Comparison of ENCODE assay signal across 7 cellular contexts in the genomic region with DNA sequence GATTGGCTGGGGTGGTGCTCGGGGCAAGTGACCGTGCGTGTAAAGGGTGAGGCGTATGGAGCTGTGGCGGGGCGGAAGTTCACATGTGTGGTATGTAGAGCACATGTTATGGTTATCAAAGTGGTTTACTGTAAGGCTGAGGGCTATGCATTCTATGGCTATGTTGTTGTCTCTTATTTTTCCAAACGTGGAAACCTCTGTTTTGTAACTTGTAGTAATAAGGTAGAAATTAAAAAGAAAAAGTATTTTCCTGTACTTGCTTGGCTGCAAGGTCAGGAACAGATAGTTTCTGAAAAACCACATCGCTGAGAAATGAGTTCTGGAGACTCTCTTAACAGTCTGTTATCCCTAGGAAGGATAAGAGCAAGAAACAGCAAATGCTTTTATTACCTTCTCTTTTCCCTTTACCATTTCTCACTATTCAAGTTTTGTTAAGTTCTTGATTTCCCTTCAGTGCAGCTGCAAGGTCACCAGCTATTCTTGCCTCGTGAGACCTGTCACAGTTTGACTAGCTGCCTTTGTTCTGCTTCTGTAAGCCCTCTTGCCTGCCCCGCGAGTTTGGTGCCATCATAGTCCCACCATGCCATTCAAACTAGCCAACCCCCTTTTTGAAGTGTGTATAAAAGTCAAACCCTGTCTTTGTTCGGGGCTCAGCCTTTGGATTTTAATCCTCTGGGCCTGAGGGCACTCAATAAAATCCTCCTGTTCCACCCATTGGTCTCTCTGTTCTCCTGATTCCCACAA. TPM values are rescaled to one million over a fixed set of nuclear protein-coding genes. Genes with fewer than 3 reads are reported as not detected.
DNase-seq lines count a peak whose midpoint lies in the region; ATAC-seq and TF ChIP-seq lines count a peak whose summit lies in the region.

No MANE protein-coding gene starts in this region.

- WGBS in iPS DF 6.9 (ENCODE audit: insufficient coverage, insufficient read length), result no CpG with 5 or more reads among the region's 12 CpGs

- peak overlapping the region; percentile 17; the same call in 1 of the 2 replicates for H3K4me3 ChIP-seq in GM08714 (ENCODE audit: low read length)
- H3K4me3 ChIP-seq in ascending aorta, result peak overlapping the region; percentile 61 to 66
- H3K4me3 ChIP-seq in iPS DF 6.9 (ENCODE audit: low read length), result peak overlapping the region; percentile 21; the same call in 1 of the 2 replicates
- peak overlapping the region in 6 of 7 experiments; percentile 23 to 55 (median 44) for H3K4me3 ChIP-seq in skin epidermis

- H3K27ac ChIP-seq in ascending aorta, result peak overlapping the region; percentile 92 to 94
- H3K27ac ChIP-seq in iPS DF 6.9 (ENCODE audit: low read length), result no peak overlapping the region
- H3K27ac ChIP-seq in skin epidermis, result peak overlapping the region; percentile 90 to 100 (median 100)

- H3K9me3 ChIP-seq in ascending aorta (peaks cover 0 to 12% of the 10 kb centered on the region in 2 donors), iPS DF 6.9 (ENCODE audit: control insufficient read depth, insufficient read depth, low read length) (no peaks in the 10 kb centered on the region)

- intact Hi-C loops in ascending aorta (cut with DNase I), result loop anchor here (1.0 kb wide), 1 partner anchor 8 kb away; no protein-coding TSS in a partner anchor

- DNase-seq in HT-29 (ENCODE audit: low spot score), result peak; percentile 82
- DNase-seq in OCI-M1 (lab: John Stamatoyannopoulos, UW), result peak; percentile 98
- peak in 1 of 2 donors; percentile 73 for DNase-seq in ascending aorta (ENCODE audit: low spot score in 2 of 2)
- DNase-seq in iPS DF 6.9 (ENCODE audit: low read depth, low spot score), result no peak

- H3K4me1 ChIP-seq in ascending aorta (peaks cover 0 to 3% of the 10 kb centered on the region in 2 donors), iPS DF 6.9 (ENCODE audit: control insufficient read depth, insufficient read depth, low read length) (no peaks in the 10 kb centered on the region; the same call in 1 of the 2 replicates)

- no peak for TF ChIP-seq CTCF in ascending aorta (IDR thresholded peaks at IDR 0.05)

- H3K36me3 ChIP-seq in ascending aorta (no peaks in the 10 kb centered on the region), iPS DF 6.9 (ENCODE audit: control insufficient read depth, insufficient read depth, low read length) (no peaks in the 10 kb centered on the region)

- no peaks in the 10 kb centered on the region for H3K27me3 ChIP-seq in ascending aorta
- no peaks in the 10 kb centered on the region for H3K27me3 ChIP-seq in iPS DF 6.9 (ENCODE audit: control insufficient read depth, insufficient read depth, low read length)

- ATAC-seq in GM21528 (IDR thresholded peaks at IDR 0.05; ENCODE audit: low FRiP score, unreplicated experiment), result peak; percentile 79

RNA-seq across cellular contexts. Expression of a gene that starts 9.5 kb away (rescaled TPM):
- total RNA-seq in HT-29 (2014; rRNA removed; shearing (Covaris generic)), result under 0.01 TPM in 2 replicates
- total RNA-seq in ascending aorta, result under 0.01 TPM

RNA-seq across cellular contexts. Expression of a gene that starts 16.4 kb away (rescaled TPM):
- total RNA-seq in HT-29 (2014; rRNA removed; shearing (Covaris generic)), result 12.0 and 13.2 TPM in 2 replicates
- total RNA-seq in ascending aorta, result 27.0 TPM
